In the genomic region with DNA sequence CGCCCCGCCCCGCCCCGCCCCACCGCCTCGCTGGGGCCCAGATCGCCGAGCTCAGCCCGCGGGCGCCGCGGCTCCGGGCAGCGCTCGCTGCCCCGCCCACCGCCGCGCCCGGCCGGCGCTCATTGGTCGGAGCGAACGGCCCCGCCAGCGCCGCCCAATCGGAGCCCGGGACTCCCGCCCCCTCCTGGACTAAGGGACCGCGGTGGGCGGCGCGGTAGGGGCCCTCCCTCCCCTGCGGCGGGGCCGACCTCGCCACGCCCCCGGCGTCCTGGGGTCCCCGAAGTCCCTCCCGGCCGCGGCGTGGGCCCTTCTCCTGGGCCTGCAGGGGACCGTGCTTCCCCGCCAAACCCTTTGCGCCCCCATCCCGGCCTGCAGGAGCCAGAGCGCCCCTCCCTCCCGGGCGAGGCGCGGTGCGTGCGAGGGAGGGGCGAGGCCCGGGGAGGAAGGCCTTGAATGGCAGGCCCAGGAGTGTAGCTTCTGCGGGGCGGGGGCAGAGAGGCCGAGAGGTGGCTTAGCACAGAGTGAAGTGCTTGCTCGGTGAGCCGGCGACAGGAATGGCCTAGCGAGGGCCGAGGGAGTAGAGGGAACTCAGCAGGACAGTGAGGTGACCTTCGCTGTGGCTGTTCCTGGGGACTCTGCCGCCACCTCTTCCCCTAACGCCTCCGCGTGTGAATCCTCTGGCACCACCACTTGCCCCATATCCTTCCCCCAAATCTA, we compare ENCODE assay signal across 8 cellular contexts. TPM values are rescaled to one million over a fixed set of nuclear protein-coding genes. Genes with fewer than 3 reads are reported as not detected.
DNase-seq lines count a peak whose midpoint lies in the region; ATAC-seq and TF ChIP-seq lines count a peak whose summit lies in the region.

CAMKK1 (minus strand) TSS at position 51 of the 717 bp plus-strand sequence. CDS start 7,366 bp downstream, outside the sequence.

- no peaks in the 10 kb centered on the region for H3K27me3 ChIP-seq in CD4-positive, alpha-beta memory T cell (ENCODE audit: insufficient read depth, low read length)
- peaks cover 24% of the 10 kb centered on the region for H3K27me3 ChIP-seq in endodermal cell (ENCODE audit: control insufficient read depth, insufficient read depth, low read length, poor library complexity, severe bottlenecking)

- H3K4me1 Mint-ChIP-seq in CD4-positive, alpha-beta memory T cell, result peaks cover 22 to 46% (median 26%) of the 10 kb centered on the region in 4 donors
- H3K4me1 Mint-ChIP-seq in endodermal cell, result peaks cover 20% of the 10 kb centered on the region

- ATAC-seq in GM19397 (IDR thresholded peaks at IDR 0.05; ENCODE audit: unreplicated experiment), result peak; percentile 94
- peak; percentile 90 for ATAC-seq in HG03521 (IDR thresholded peaks at IDR 0.05; ENCODE audit: unreplicated experiment)

- CTCF ChIA-PET in CD4-positive, alpha-beta memory T cell (lab: Charles Lee; ENCODE audit: partially characterized antibody), result interaction anchor here (1.2 to 2.3 kb wide), 3 partner anchors 30 to 156 kb away, joined by 4 to 12 read pairs (median 5); partner anchors contain the start of gene NCBP3

- H3K36me3 Mint-ChIP-seq in CD4-positive, alpha-beta memory T cell, result no peaks in the 10 kb centered on the region
- no peaks in the 10 kb centered on the region for H3K36me3 Mint-ChIP-seq in endodermal cell (ENCODE audit: low read depth)

- peak; percentile 85 to 91 (median 86) for DNase-seq in CD4-positive, alpha-beta memory T cell
- peak; percentile 84 for DNase-seq in NOMO-1 treated with DMSO at 0.1 percent for 48 hours (lab: John Stamatoyannopoulos, UW; ENCODE audit: unreplicated experiment)
- DNase-seq in activated CD8-positive, alpha-beta memory T cell treated with anti-CD3 and anti-CD28 coated beads, Interleukin-2, amount 50 U/mL, for 1 hour (ENCODE audit: extremely low read depth), result peak; percentile 56
- peak; percentile 98 for DNase-seq in endodermal cell
- peak; percentile 82 for DNase-seq in midbrain (lab: John Stamatoyannopoulos, UW)
- peak; percentile 88 to 90 for DNase-seq in stimulated activated CD8-positive, alpha-beta memory T cell treated with anti-CD3 and anti-CD28 coated beads, Interleukin-15, amount 100 ng/mL, for 48 hours (ENCODE audit: low read depth in 2 of 2)

- H3K36me3 ChIP-seq in CD4-positive, alpha-beta memory T cell (ENCODE audit: insufficient read depth, low read length), result no peaks in the 10 kb centered on the region
- no peaks in the 10 kb centered on the region for H3K36me3 ChIP-seq in endodermal cell (ENCODE audit: control insufficient read depth, insufficient read depth, low read length)

- TF ChIP-seq CTCF in endodermal cell (conservative IDR thresholded peaks at IDR 0.05), result peak; percentile 32

- no peaks in the 10 kb centered on the region for H3K9me3 ChIP-seq in CD4-positive, alpha-beta memory T cell (ENCODE audit: control insufficient read depth in 1 of 2, low read length in 2 of 2)
- no peaks in the 10 kb centered on the region for H3K9me3 ChIP-seq in endodermal cell (ENCODE audit: control insufficient read depth, low read length)

- H3K4me3 Mint-ChIP-seq in CD4-positive, alpha-beta memory T cell, result peak within 1 kb of the TSS; percentile 84 to 89 (median 87)
- H3K4me3 Mint-ChIP-seq in endodermal cell, result peak within 1 kb of the TSS; percentile 69

- H3K27ac Mint-ChIP-seq in CD4-positive, alpha-beta memory T cell, result peak within 1 kb of the TSS; percentile 87 to 96 (median 91)
- H3K27ac Mint-ChIP-seq in endodermal cell, result peak within 1 kb of the TSS; percentile 89

- H3K9me3 Mint-ChIP-seq in CD4-positive, alpha-beta memory T cell, result no peaks in the 10 kb centered on the region
- H3K9me3 Mint-ChIP-seq in endodermal cell, result no peaks in the 10 kb centered on the region

- intact Hi-C loops in CD4-positive, alpha-beta memory T cell (cut with micrococcal nuclease), result loop anchor here (1.0 kb wide), 3 partner anchors 49 to 250 kb away; partner anchors contain the start of genes ATP2A3, CYB5D2 and ZZEF1

- peak within 1 kb of the TSS; percentile 36 to 65 for H3K4me3 ChIP-seq in CD4-positive, alpha-beta memory T cell (ENCODE audit: low read length in 2 of 2)
- H3K4me3 ChIP-seq in endodermal cell (ENCODE audit: low read length), result peak within 1 kb of the TSS; percentile 70

- H3K9ac ChIP-seq in endodermal cell (ENCODE audit: extremely low read depth, low read length, poor library complexity, severe bottlenecking), result no peak within 1 kb of the TSS

- H3K4me1 ChIP-seq in CD4-positive, alpha-beta memory T cell (ENCODE audit: insufficient read depth, low read length), result peaks cover 21% of the 10 kb centered on the region
- H3K4me1 ChIP-seq in endodermal cell (ENCODE audit: control insufficient read depth, insufficient read depth, low read length), result no peaks in the 10 kb centered on the region

- peak within 1 kb of the TSS; percentile 55 for H3K27ac ChIP-seq in CD4-positive, alpha-beta memory T cell (ENCODE audit: low read depth, low read length)
- H3K27ac ChIP-seq in endodermal cell (ENCODE audit: low read depth, low read length), result no peak within 1 kb of the TSS

- H3K27me3 Mint-ChIP-seq in CD4-positive, alpha-beta memory T cell, result no peaks in the 10 kb centered on the region
- peaks cover 36% of the 10 kb centered on the region for H3K27me3 Mint-ChIP-seq in endodermal cell (ENCODE audit: insufficient read depth)

- POLR2A ChIA-PET in CD4-positive, alpha-beta memory T cell (lab: Charles Lee; ENCODE audit: partially characterized antibody), result interaction anchor here (1.2 to 2.9 kb wide), 6 partner anchors 9 to 250 kb away, joined by 3 to 19 read pairs (median 4); partner anchors contain the start of genes CYB5D2, HASPIN, NCBP3 and ZZEF1

- 2 to 3% methylated on average over 24 to 74 of the region's 75 CpGs for WGBS in endodermal cell (ENCODE audit: insufficient coverage in 1 of 2, insufficient read length in 1 of 2), 2 experiments

RNA-seq across cellular contexts. Expression of gene CAMKK1, which starts in this region (rescaled TPM):
- 1 to 10 TPM; 3.5 TPM for total RNA-seq in CD4-positive, alpha-beta memory T cell
- polyA plus RNA-seq in CD4-positive, alpha-beta memory T cell, result 1 to 10 TPM in 1 of 2 donors, under 1 TPM in 1; 0.18 to 2.6 TPM
- total RNA-seq in endodermal cell, result 1 to 10 TPM; 3.8 to 6.3 TPM
- 5.4 TPM for polyA plus RNA-seq in endodermal cell (2013, experiment 1 of 2)
- 5.2 TPM for polyA plus RNA-seq in endodermal cell (2013, experiment 2 of 2)
